9 cellular contexts compared by ENCODE assay signal in the genomic region with DNA sequence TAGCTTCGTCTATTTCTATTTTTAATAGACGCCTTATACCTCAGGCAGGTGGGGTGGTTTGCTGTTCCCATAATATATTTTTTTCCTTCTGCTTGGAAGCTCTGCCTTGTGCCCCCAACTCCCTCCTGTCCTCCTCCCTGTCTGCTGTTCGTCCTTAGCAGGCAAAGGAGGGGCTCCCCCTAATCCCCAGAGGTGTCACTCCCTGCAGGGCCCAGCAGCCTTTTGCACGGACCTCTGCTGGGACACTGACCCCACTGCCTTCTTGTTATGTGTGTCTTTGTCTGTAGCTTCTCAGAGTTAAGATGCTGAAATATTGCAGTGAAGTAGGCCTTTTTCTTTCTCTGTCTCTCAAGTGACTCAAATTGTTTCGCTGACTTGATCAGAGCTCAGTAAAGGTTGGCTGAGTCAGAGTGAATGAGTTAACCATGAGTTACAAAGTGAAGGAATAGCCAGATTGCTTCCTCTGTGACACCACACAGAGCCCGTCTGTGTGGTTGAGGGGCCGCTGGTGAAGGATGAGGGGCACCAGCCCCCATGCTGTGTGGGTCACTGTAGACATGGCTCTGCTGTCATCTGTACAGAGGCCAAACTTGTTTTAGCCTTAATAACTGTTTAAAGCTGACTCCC. TPM values are rescaled to one million over a fixed set of nuclear protein-coding genes. Genes with fewer than 3 reads are reported as not detected.
A peak's percentile ranks its signal among the peaks of the same experiment; 100 is the strongest.
DNase-seq lines count a peak whose midpoint lies in the region; ATAC-seq, FAIRE-seq and TF ChIP-seq lines count a peak whose summit lies in the region.
"Had no signal": no experiment of that assay in that cellular context is flagged by ENCODE, and none has a peak within 500 bp of the region (broad histone marks: within the 10 kb centered on the region; RNA-seq: fewer than 3 reads in every experiment).

No MANE protein-coding gene starts in this region.

- H3K4me3 ChIP-seq in bronchial epithelial cell (ENCODE audit: low read depth, low read length) (no peak overlapping the region), left ventricle myocardium inferior (no peak overlapping the region), mucosa of descending colon (no peak overlapping the region), colonic mucosa (no peak overlapping the region)

- H3K4me1 ChIP-seq in left ventricle myocardium inferior (peaks cover 48% of the 10 kb centered on the region), mucosa of descending colon (ENCODE audit: low read depth) (no peaks in the 10 kb centered on the region), colonic mucosa (no peaks in the 10 kb centered on the region)

- H3K9me3 ChIP-seq in left ventricle myocardium inferior (replicated peaks) (no peaks in the 10 kb centered on the region), mucosa of descending colon (no peaks in the 10 kb centered on the region), colonic mucosa (no peaks in the 10 kb centered on the region)

- H3K36me3 ChIP-seq in bronchial epithelial cell (ENCODE audit: control insufficient read depth, insufficient read depth, low read length) = peaks cover 1% of the 10 kb centered on the region
- H3K36me3 ChIP-seq in left ventricle myocardium inferior = no peaks in the 10 kb centered on the region
- no peaks in the 10 kb centered on the region for H3K36me3 ChIP-seq in mucosa of descending colon (ENCODE audit: low read depth)
- no peaks in the 10 kb centered on the region for H3K36me3 ChIP-seq in colonic mucosa

- DNase-seq in activated CD4-positive, CD25-positive, alpha-beta regulatory T cell (lab: John Stamatoyannopoulos, UW) = no peak
- DNase-seq in bronchial epithelial cell (ENCODE audit: low read depth) = peak; percentile 84
- peak; percentile 2 to 31 for DNase-seq in stimulated activated CD8-positive, alpha-beta memory T cell treated with anti-CD3 and anti-CD28 coated beads, Interleukin-7, amount 100 ng/mL, for 48 hours (ENCODE audit: extremely low read depth in 1 of 2, low read depth in 1 of 2)
- no peak for DNase-seq in left ventricle myocardium inferior
- no peak for DNase-seq in mucosa of descending colon
- no peak for DNase-seq in colonic mucosa

- no peak overlapping the region for H3K27ac ChIP-seq in left ventricle myocardium inferior (replicated peaks)
- H3K27ac ChIP-seq in colonic mucosa = no peak overlapping the region
- H3K27ac ChIP-seq: 22Rv1 had no signal

- intact Hi-C loops in left ventricle myocardium inferior (cut with micrococcal nuclease) (no loop called here), mucosa of descending colon (cut with DNase I, micrococcal nuclease) (no loop called here), colonic mucosa (cut with DNase I) (no loop called here)

- peak; percentile 58 for FAIRE-seq in bronchial epithelial cell (lab: Jason Lieb, UNC)

- H3K27me3 ChIP-seq in bronchial epithelial cell (ENCODE audit: control insufficient read depth, insufficient read depth, low read length) (no peaks in the 10 kb centered on the region), left ventricle myocardium inferior (ENCODE audit: low read depth) (no peaks in the 10 kb centered on the region), colonic mucosa (no peaks in the 10 kb centered on the region)

- no peak overlapping the region for H3K9ac ChIP-seq in colonic mucosa (ENCODE audit: low read depth in 2 of 2, low read length in 2 of 2)

- TF ChIP-seq CTCF in bronchial epithelial cell (IDR thresholded peaks at IDR 0.05; ENCODE audit: insufficient read depth, low read length, severe bottlenecking) = no peak
- TF ChIP-seq CTCF in left ventricle myocardium inferior (IDR thresholded peaks at IDR 0.05; ENCODE audit: borderline replicate concordance) = no peak
- TF ChIP-seq CTCF in mucosa of descending colon (IDR thresholded peaks at IDR 0.05) = no peak
- TF ChIP-seq CTCF in colonic mucosa (IDR thresholded peaks at IDR 0.05) = no peak

- peak; percentile 64 to 77 for ATAC-seq in activated CD4-positive, CD25-positive, alpha-beta regulatory T cell treated with anti-CD3 and anti-CD28 coated beads, Interleukin-2, amount 50 U/mL, for 24 hours
- ATAC-seq in HG03060 (IDR thresholded peaks at IDR 0.05; ENCODE audit: low read depth, unreplicated experiment) (peak; percentile 55), mucosa of descending colon (no peak)

RNA-seq across cellular contexts. Expression of gene PRKCE, which starts 47.7 kb away (rescaled TPM):
- total RNA-seq in bronchial epithelial cell (6.3 and 10.9 TPM in 2 replicates), left ventricle myocardium inferior (14.7 TPM), mucosa of descending colon (10 to 100 TPM; 24.5 to 52.0 (median 32.7) TPM), colonic mucosa (10 to 100 TPM; 17.5 to 25.8 TPM)

Comparison
In these comparisons a context has a peak if more than half of its experiments do, and no peak if none do; other contexts are left out.
1. DNase-seq: peak in bronchial epithelial cell (single experiment) and stimulated activated CD8-positive, alpha-beta memory T cell treated with anti-CD3 and anti-CD28 coated beads, Interleukin-7, amount 100 ng/mL, for 48 hours (2 of 2); none in activated CD4-positive, CD25-positive, alpha-beta regulatory T cell (0 of 4), left ventricle myocardium inferior (single experiment), mucosa of descending colon (0 of 3) and colonic mucosa (single experiment).